Comparison of ENCODE assay signal across 22 cellular contexts in genomic region chr5:53368516-53368915, GRCh38.
DNase-seq lines count a peak whose midpoint lies in the region; TF ChIP-seq lines count a peak whose summit lies in the region.
"Had no signal": no experiment of that assay in that cellular context is flagged by ENCODE, and none has a peak within 500 bp of the region (broad histone marks: within the 10 kb centered on the region; RNA-seq: fewer than 3 reads in every experiment).

No MANE protein-coding gene starts in this region.

- in situ Hi-C loops in brain microvascular endothelial cell (cut with HindIII; ENCODE audit: low pct_ligation_motif_present, low sequenced_read_pairs), result no loop called here

- TF ChIP-seq POLR2A in testis (IDR thresholded peaks at IDR 0.05), result no peak

- peaks cover 31% of the 10 kb centered on the region for H3K36me3 Mint-ChIP-seq in HFFc6 (ENCODE audit: low read depth)
- no peaks in the 10 kb centered on the region for H3K36me3 Mint-ChIP-seq in immature natural killer cell
- H3K36me3 Mint-ChIP-seq: activated naive CD8-positive, alpha-beta T cell had no signal

- DNase-seq in AG04450 (ENCODE audit: low read depth, low spot score) (peak; percentile 38), HFFc6 (peak; percentile 40), SJSA1 (ENCODE audit: low read depth in 1 of 2, low spot score in 2 of 2) (no peak), fibroblast of lung (ENCODE audit: low read depth in 2 of 2) (peak; percentile 52 to 77), immature natural killer cell (no peak), testis (no peak), brain microvascular endothelial cell (no peak), NCI-H226 (no peak)
- DNase-seq: activated CD4-positive, alpha-beta T cell treated with anti-CD3 and anti-CD28 coated beads, Interleukin-2, amount 10 ng/mL, durations not matched to agents 7 days and 5 days; COR-L47; endodermal cell; foreskin melanocyte; KBM-7; lower lobe of right lung; NCI-H1694; posterior cingulate gyrus; SHP77; substantia nigra had no signal

- no peaks in the 10 kb centered on the region for H3K36me3 ChIP-seq in SJSA1
- no peaks in the 10 kb centered on the region for H3K36me3 ChIP-seq in fibroblast of lung (ENCODE audit: control insufficient read depth, insufficient read depth, low read length)
- H3K36me3 ChIP-seq in testis (ENCODE audit: low read depth, missing control alignments), result no peaks in the 10 kb centered on the region
- no peaks in the 10 kb centered on the region for H3K36me3 ChIP-seq in brain microvascular endothelial cell (replicated peaks)
- H3K36me3 ChIP-seq: BLaER1, lower lobe of right lung had no signal

- H3K4me1 ChIP-seq in SJSA1 (replicated peaks) (peaks cover 54% of the 10 kb centered on the region), fibroblast of lung (ENCODE audit: control insufficient read depth, extremely low read depth, insufficient read depth, low read length) (peaks cover 16% of the 10 kb centered on the region), testis (no peaks in the 10 kb centered on the region)
- H3K4me1 ChIP-seq: BLaER1, lower lobe of right lung had no signal

- no peak overlapping the region for H3K9ac ChIP-seq in fibroblast of lung (ENCODE audit: insufficient read depth, low read length)
- H3K9ac ChIP-seq: BLaER1 had no signal

- intact Hi-C loops in testis (cut with DNase I; ENCODE audit: low total_unique reads), result no loop called here

- 78 to 79% methylated on average over 1 of the region's 1 CpG for whole genome bisulfite sequencing in testis, 2 donors

- H3K27ac Mint-ChIP-seq in HFFc6 (peak overlapping the region; percentile 71), immature natural killer cell (no peak overlapping the region)
- H3K27ac Mint-ChIP-seq: activated CD4-positive, alpha-beta T cell treated with anti-CD3 and anti-CD28 coated beads, Interleukin-2, amount 10 ng/mL, durations not matched to agents 7 days and 5 days; activated naive CD8-positive, alpha-beta T cell; endodermal cell had no signal

- no peak overlapping the region for H3K27ac ChIP-seq in AG04450 (ENCODE audit: low read depth, low read length)
- peak overlapping the region; percentile 28 for H3K27ac ChIP-seq in SJSA1
- H3K27ac ChIP-seq in fibroblast of lung (ENCODE audit: insufficient read depth, low read length), result no peak overlapping the region
- H3K27ac ChIP-seq in testis, result no peak overlapping the region
- no peak overlapping the region for H3K27ac ChIP-seq in brain microvascular endothelial cell
- H3K27ac ChIP-seq: BLaER1, hepatocyte, lower lobe of right lung had no signal

- H3K27me3 Mint-ChIP-seq in HFFc6 (ENCODE audit: insufficient read depth) (no peaks in the 10 kb centered on the region; the same call in 1 of the 2 replicates), immature natural killer cell (ENCODE audit: low read depth in 3 of 3) (peaks cover 0 to 4% (median 3%) of the 10 kb centered on the region in 3 donors)

- H3K4me1 Mint-ChIP-seq in HFFc6 (ENCODE audit: low read depth) (peaks cover 83% of the 10 kb centered on the region), immature natural killer cell (no peaks in the 10 kb centered on the region)
- H3K4me1 Mint-ChIP-seq: activated CD4-positive, alpha-beta T cell treated with anti-CD3 and anti-CD28 coated beads, Interleukin-2, amount 10 ng/mL, durations not matched to agents 7 days and 5 days had no signal

- POLR2A ChIA-PET in AG04450 (lab: Yijun Ruan, JAX), result interaction anchor here (1.1 kb wide), 1 partner anchor 122 kb away, joined by 3 read pairs; no protein-coding TSS in a partner anchor

- H3K4me3 Mint-ChIP-seq in HFFc6 (no peak overlapping the region), immature natural killer cell (no peak overlapping the region)
- H3K4me3 Mint-ChIP-seq: activated CD4-positive, alpha-beta T cell treated with anti-CD3 and anti-CD28 coated beads, Interleukin-2, amount 10 ng/mL, durations not matched to agents 7 days and 5 days; activated naive CD8-positive, alpha-beta T cell; endodermal cell; neural crest cell had no signal

- H4K20me1 ChIP-seq in fibroblast of lung (ENCODE audit: control insufficient read depth, extremely low read depth, insufficient read depth, low read length), result no peaks in the 10 kb centered on the region
- H4K20me1 ChIP-seq: BLaER1 had no signal

- H2AFZ ChIP-seq in fibroblast of lung (ENCODE audit: low read length), result no peak overlapping the region
- H2AFZ ChIP-seq: hepatocyte had no signal

- no peak for TF ChIP-seq CTCF in AG04450 (IDR thresholded peaks at IDR 0.05; ENCODE audit: low read depth, low read length)
- no peak for TF ChIP-seq CTCF in HFFc6 (IDR thresholded peaks at IDR 0.05)
- TF ChIP-seq CTCF in fibroblast of lung (conservative IDR thresholded peaks at IDR 0.05 in 1 of 2, IDR thresholded peaks at IDR 0.05 in 1 of 2; ENCODE audit: low read depth in 1 of 2, low read length in 2 of 2), result no peak
- no peak for TF ChIP-seq CTCF in testis (IDR thresholded peaks at IDR 0.05)
- TF ChIP-seq CTCF in brain microvascular endothelial cell (IDR thresholded peaks at IDR 0.05; ENCODE audit: low read depth, low read length, missing control alignments), result no peak

- CTCF ChIA-PET in AG04450 (lab: Charles Lee), result no interaction called here

- H3K9me3 ChIP-seq in AG04450 (ENCODE audit: control insufficient read depth, insufficient read depth, low read length) (no peaks in the 10 kb centered on the region), SJSA1 (replicated peaks) (no peaks in the 10 kb centered on the region; the same call in 1 of the 2 replicates), fibroblast of lung (ENCODE audit: control insufficient read depth, insufficient read depth, low read depth, low read length) (no peaks in the 10 kb centered on the region), testis (no peaks in the 10 kb centered on the region)
- H3K9me3 ChIP-seq: BLaER1, lower lobe of right lung had no signal

- H3K27me3 ChIP-seq in AG04450 (ENCODE audit: control insufficient read depth, insufficient read depth, low read length) (no peaks in the 10 kb centered on the region), SJSA1 (replicated peaks) (no peaks in the 10 kb centered on the region), fibroblast of lung (ENCODE audit: control insufficient read depth, insufficient read depth, low read length) (no peaks in the 10 kb centered on the region), testis (no peaks in the 10 kb centered on the region), brain microvascular endothelial cell (replicated peaks) (no peaks in the 10 kb centered on the region)
- H3K27me3 ChIP-seq: BLaER1, hepatocyte had no signal

- no peaks in the 10 kb centered on the region for H3K79me2 ChIP-seq in fibroblast of lung (ENCODE audit: control insufficient read depth, insufficient read depth, low read length)
- H3K79me2 ChIP-seq: hepatocyte had no signal

- H3K4me2 ChIP-seq in fibroblast of lung (ENCODE audit: extremely low read depth, insufficient read depth, low read length), result no peak overlapping the region
- H3K4me2 ChIP-seq: BLaER1, hepatocyte had no signal

- H3K9me3 Mint-ChIP-seq in HFFc6 (no peaks in the 10 kb centered on the region), immature natural killer cell (peaks cover 0 to 3% (median 0%) of the 10 kb centered on the region in 6 donors)
- H3K9me3 Mint-ChIP-seq: activated CD4-positive, alpha-beta T cell treated with anti-CD3 and anti-CD28 coated beads, Interleukin-2, amount 10 ng/mL, durations not matched to agents 7 days and 5 days; endodermal cell had no signal

- H3K4me3 ChIP-seq in AG04450 (ENCODE audit: low read depth, low read length), result no peak overlapping the region
- H3K4me3 ChIP-seq in SJSA1, result no peak overlapping the region
- H3K4me3 ChIP-seq in fibroblast of lung (replicated peaks in 1 of 4; ENCODE audit: control extremely low read depth in 1 of 4, insufficient read depth in 1 of 4, low read depth in 3 of 4, low read length in 4 of 4), result no peak overlapping the region
- H3K4me3 ChIP-seq in testis, result no peak overlapping the region
- no peak overlapping the region for H3K4me3 ChIP-seq in brain microvascular endothelial cell (ENCODE audit: low read depth, low read length)
- H3K4me3 ChIP-seq: BLaER1, hepatocyte, lower lobe of right lung had no signal

Comparison
In these comparisons a context has a peak if more than half of its experiments do, and no peak if none do; other contexts are left out.
1. DNase-seq: peak in AG04450 (single experiment), HFFc6 (single experiment) and fibroblast of lung (2 of 2); none in SJSA1 (0 of 2), immature natural killer cell (0 of 3), testis (single experiment), brain microvascular endothelial cell (single experiment) and NCI-H226 (single experiment).